In the genomic region with DNA sequence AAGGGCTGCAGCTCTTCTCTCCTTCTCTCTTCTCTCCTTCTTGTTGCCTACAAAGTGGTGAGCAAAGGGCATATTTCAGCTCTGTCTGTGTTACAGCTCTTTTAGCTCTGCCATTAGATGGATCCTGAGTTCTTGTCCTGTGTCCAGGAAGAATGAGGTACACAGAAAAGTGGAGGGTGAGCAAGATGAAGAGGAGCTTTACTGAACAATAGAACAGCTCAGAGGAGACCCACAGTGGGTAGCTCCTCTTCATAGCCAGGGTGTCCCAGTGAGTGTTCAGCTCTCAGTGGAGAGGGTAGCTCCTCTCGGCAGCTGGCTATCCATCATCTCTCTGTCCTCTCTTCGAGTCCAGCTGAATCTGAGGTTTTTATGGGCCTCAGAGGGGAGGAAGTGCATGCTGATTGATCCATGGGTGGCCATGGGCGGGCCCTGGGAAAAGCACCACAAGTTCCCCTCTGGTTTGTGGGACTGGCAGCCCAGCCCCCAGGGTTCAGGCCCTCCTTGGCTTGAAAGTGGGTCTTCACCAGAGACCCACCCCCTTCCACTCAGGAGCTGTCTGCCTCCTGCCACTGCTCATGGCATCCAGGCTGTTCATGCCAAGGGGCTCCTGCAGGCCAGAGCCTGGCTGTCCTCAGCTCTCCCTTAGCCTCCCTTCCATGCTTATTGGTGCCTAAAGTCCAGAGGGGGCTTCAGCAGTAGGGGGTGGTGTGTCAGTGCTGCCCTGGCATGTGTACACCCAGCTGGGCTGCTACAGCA, we compare ENCODE assay signal across 20 cellular contexts.
DNase-seq lines count a peak whose midpoint lies in the region; ATAC-seq and TF ChIP-seq lines count a peak whose summit lies in the region.
"Had no signal": no experiment of that assay in that cellular context is flagged by ENCODE, and none has a peak within 500 bp of the region (broad histone marks: within the 10 kb centered on the region; RNA-seq: fewer than 3 reads in every experiment).

No MANE protein-coding gene starts in this region.

- H3K27me3 Mint-ChIP-seq in T-helper 17 cell (no peaks in the 10 kb centered on the region), osteocyte (ENCODE audit: unreplicated experiment) (peaks cover under 1% of the 10 kb centered on the region), MCF 10A (ENCODE audit: insufficient read depth, unreplicated experiment) (no peaks in the 10 kb centered on the region)
- H3K27me3 Mint-ChIP-seq in naive thymus-derived CD8-positive, alpha-beta T cell = peaks cover 0 to 10% (median 4%) of the 10 kb centered on the region in 5 donors

- H3K36me3 Mint-ChIP-seq in T-helper 17 cell (ENCODE audit: low read depth) = no peaks in the 10 kb centered on the region
- no peaks in the 10 kb centered on the region for H3K36me3 Mint-ChIP-seq in osteocyte (ENCODE audit: unreplicated experiment)
- no peaks in the 10 kb centered on the region for H3K36me3 Mint-ChIP-seq in naive thymus-derived CD8-positive, alpha-beta T cell
- H3K36me3 Mint-ChIP-seq in MCF 10A (ENCODE audit: insufficient read depth, unreplicated experiment) = no peaks in the 10 kb centered on the region
- H3K36me3 Mint-ChIP-seq: CD4-positive, CD25-positive, alpha-beta regulatory T cell; CD8-positive, alpha-beta memory T cell had no signal

- POLR2A ChIA-PET in naive thymus-derived CD8-positive, alpha-beta T cell (lab: Charles Lee) = no interaction called here
- POLR2A ChIA-PET in MCF 10A (lab: Yijun Ruan, JAX) = interaction anchor here (1.1 to 1.2 kb wide), 2 partner anchors 24 to 114 kb away, joined by 3 read pairs; no protein-coding TSS in a partner anchor

- H3K4me1 ChIP-seq in esophagus muscularis mucosa = no peaks in the 10 kb centered on the region

- H3K27ac Mint-ChIP-seq in T-helper 17 cell = peak overlapping the region; percentile 32
- H3K27ac Mint-ChIP-seq in osteocyte (ENCODE audit: unreplicated experiment) = no peak overlapping the region
- H3K27ac Mint-ChIP-seq in naive thymus-derived CD8-positive, alpha-beta T cell = no peak overlapping the region
- H3K27ac Mint-ChIP-seq in MCF 10A (ENCODE audit: low read depth, unreplicated experiment) = no peak overlapping the region
- H3K27ac Mint-ChIP-seq: CD4-positive, CD25-positive, alpha-beta regulatory T cell; GM23338; HFFc6 had no signal

- H3K9me3 ChIP-seq in T-helper 17 cell (ENCODE audit: control insufficient read depth, low read length, poor library complexity, severe bottlenecking) = no peaks in the 10 kb centered on the region
- no peaks in the 10 kb centered on the region for H3K9me3 ChIP-seq in esophagus muscularis mucosa
- H3K9me3 ChIP-seq: BE2C had no signal

- no peak for TF ChIP-seq POLR2A in esophagus muscularis mucosa (IDR thresholded peaks at IDR 0.05; ENCODE audit: low read depth)

- H3K9me3 Mint-ChIP-seq in osteocyte (ENCODE audit: unreplicated experiment) = no peaks in the 10 kb centered on the region
- H3K9me3 Mint-ChIP-seq in naive thymus-derived CD8-positive, alpha-beta T cell = peaks cover 0 to 10% (median 0%) of the 10 kb centered on the region in 9 donors
- H3K9me3 Mint-ChIP-seq in MCF 10A (ENCODE audit: unreplicated experiment) = no peaks in the 10 kb centered on the region
- H3K9me3 Mint-ChIP-seq: CD8-positive, alpha-beta memory T cell; HFFc6 had no signal

- H3K27ac ChIP-seq in esophagus muscularis mucosa (replicated peaks in 1 of 4) = no peak overlapping the region
- H3K27ac ChIP-seq: HL-60 had no signal

- H3K4me3 Mint-ChIP-seq in T-helper 17 cell = no peak overlapping the region
- H3K4me3 Mint-ChIP-seq in osteocyte (ENCODE audit: unreplicated experiment) = no peak overlapping the region
- no peak overlapping the region for H3K4me3 Mint-ChIP-seq in naive thymus-derived CD8-positive, alpha-beta T cell
- no peak overlapping the region for H3K4me3 Mint-ChIP-seq in MCF 10A (ENCODE audit: unreplicated experiment)
- H3K4me3 Mint-ChIP-seq: CD4-positive, CD25-positive, alpha-beta regulatory T cell; CD8-positive, alpha-beta memory T cell; GM23338; HFFc6 had no signal

- TF ChIP-seq EP300 in esophagus muscularis mucosa (IDR thresholded peaks at IDR 0.05) = no peak

- intact Hi-C loops in esophagus muscularis mucosa (cut with DNase I) = no loop called here
- intact Hi-C loops in MCF 10A (cut with micrococcal nuclease) = no loop called here

- H3K4me1 Mint-ChIP-seq in T-helper 17 cell (peaks cover 6% of the 10 kb centered on the region), osteocyte (ENCODE audit: unreplicated experiment) (no peaks in the 10 kb centered on the region), MCF 10A (ENCODE audit: insufficient read depth, unreplicated experiment) (no peaks in the 10 kb centered on the region)
- H3K4me1 Mint-ChIP-seq in naive thymus-derived CD8-positive, alpha-beta T cell = no peaks in the 10 kb centered on the region

- CTCF ChIA-PET in MCF 10A (lab: Yijun Ruan, JAX) = interaction anchor here (1.1 kb wide), 1 partner anchor 147 kb away, joined by 3 read pairs; no protein-coding TSS in a partner anchor

- no peak for ATAC-seq in T-helper 17 cell
- no peak for ATAC-seq in naive thymus-derived CD8-positive, alpha-beta T cell
- ATAC-seq: GM12878, GM23338 had no signal

- DNase-seq in T-helper 17 cell (no peak), esophagus muscularis mucosa (ENCODE audit: extremely low spot score) (peak; percentile 89), osteocyte (ENCODE audit: extremely low spot score, unreplicated experiment) (peak; percentile 73), MCF 10A (ENCODE audit: unreplicated experiment) (no peak), NCI-H187 treated with DMSO at 0.1 percent for 48 hours (lab: John Stamatoyannopoulos, UW) (no peak)
- DNase-seq in naive thymus-derived CD8-positive, alpha-beta T cell = no peak
- DNase-seq in central memory CD4-positive, alpha-beta T cell = no peak
- DNase-seq: BE2C; C1 segment of cervical spinal cord; CD4-positive, CD25-positive, alpha-beta regulatory T cell; CD8-positive, alpha-beta memory T cell; COR-L47; DMS 273 treated with DMSO at 0.1 percent for 48 hours; DMS53; DND-41; EL had no signal

- H3K36me3 ChIP-seq in esophagus muscularis mucosa = no peaks in the 10 kb centered on the region
- H3K36me3 ChIP-seq: BE2C had no signal

- no peaks in the 10 kb centered on the region for H3K27me3 ChIP-seq in esophagus muscularis mucosa
- H3K27me3 ChIP-seq: BE2C had no signal

- BruUV-seq in MCF 10A (replicated peaks; lab: Mats Ljungman, UMichigan) = no TSS peak

- no peak for TF ChIP-seq CTCF in esophagus muscularis mucosa (IDR thresholded peaks at IDR 0.05)
- no peak for TF ChIP-seq CTCF in osteocyte (IDR thresholded peaks at IDR 0.05)
- TF ChIP-seq CTCF in MCF 10A (IDR thresholded peaks at IDR 0.05; ENCODE audit: unreplicated experiment) = no peak

- H3K4me3 ChIP-seq in esophagus muscularis mucosa = no peak overlapping the region
- H3K4me3 ChIP-seq: GM12878, GM23338 had no signal

- WGBS in esophagus muscularis mucosa = 80% methylated on average over 2 of the region's 3 CpGs

Comparison
In these comparisons a context has a peak if more than half of its experiments do, and no peak if none do; other contexts are left out.
1. DNase-seq: peak in esophagus muscularis mucosa (single experiment) and osteocyte (single experiment); none in T-helper 17 cell (0 of 3), naive thymus-derived CD8-positive, alpha-beta T cell (0 of 10), central memory CD4-positive, alpha-beta T cell (single experiment), MCF 10A (single experiment) and NCI-H187 treated with DMSO at 0.1 percent for 48 hours (single experiment).